5 cellular contexts compared by ENCODE assay signal in genomic region chr10:100948916-100949315, GRCh38. TPM values are rescaled to one million over a fixed set of nuclear protein-coding genes. Genes with fewer than 3 reads are reported as not detected.
"Had no signal": no experiment of that assay in that cellular context is flagged by ENCODE, and none has a peak within 500 bp of the region (broad histone marks: within the 10 kb centered on the region; RNA-seq: fewer than 3 reads in every experiment).

No MANE protein-coding gene starts in this region.

- H3K4me3 Mint-ChIP-seq: GM23338, H9, IgD-negative memory B cell had no signal

- DNase-seq: H9, HCEC 1CT had no signal

- H3K27me3 Mint-ChIP-seq: IgD-negative memory B cell had no signal

- ATAC-seq: GM23338, HepG2 had no signal

- H3K9me3 Mint-ChIP-seq: GM23338, H9, IgD-negative memory B cell had no signal

- H3K4me1 Mint-ChIP-seq: GM23338, H9, IgD-negative memory B cell had no signal

- H3K27ac Mint-ChIP-seq: GM23338, IgD-negative memory B cell had no signal

RNA-seq across cellular contexts. Expression of gene SEMA4G, which starts 20.4 kb away (rescaled TPM):
- polyA plus RNA-seq: IgD-negative memory B cell had no signal
